8 cellular contexts compared by ENCODE assay signal in genomic region chr1:150213170-150214098, GRCh38. TPM values are rescaled to one million over a fixed set of nuclear protein-coding genes. Genes with fewer than 3 reads are reported as not detected.
A peak's percentile ranks its signal among the peaks of the same experiment; 100 is the strongest.
DNase-seq lines count a peak whose midpoint lies in the region; ATAC-seq and TF ChIP-seq lines count a peak whose summit lies in the region.

No MANE protein-coding gene starts in this region.

- no peaks in the 10 kb centered on the region for H3K9me3 Mint-ChIP-seq in activated CD4-positive, alpha-beta memory T cell treated with anti-CD3 and anti-CD28 coated beads, Interleukin-2, amount 10 ng/mL, durations not matched to agents 7 days and 5 days

- TF ChIP-seq POLR2A in lower leg skin (IDR thresholded peaks at IDR 0.05), result no peak

- ATAC-seq in GM18520 (IDR thresholded peaks at IDR 0.05; ENCODE audit: unreplicated experiment) (peak; percentile 79), HG03135 (IDR thresholded peaks at IDR 0.05; ENCODE audit: unreplicated experiment) (peak; percentile 95)

- intact Hi-C loops in lower leg skin (cut with DNase I; ENCODE audit: low total_unique reads), result no loop called here

- no peaks in the 10 kb centered on the region for H3K27me3 Mint-ChIP-seq in activated CD4-positive, alpha-beta memory T cell treated with anti-CD3 and anti-CD28 coated beads, Interleukin-2, amount 10 ng/mL, durations not matched to agents 7 days and 5 days

- CTCF ChIA-PET in activated CD4-positive, alpha-beta memory T cell treated with anti-CD3 and anti-CD28 coated beads, Interleukin-2, amount 10 ng/mL, durations not matched to agents 7 days and 5 days (lab: Charles Lee), result interaction anchor here (1.1 to 1.7 kb wide), 2 partner anchors 9 to 26 kb away, joined by 3 to 13 read pairs; no protein-coding TSS in a partner anchor

- peak overlapping the region; percentile 72 for H3K27ac ChIP-seq in 22Rv1

- no peak overlapping the region for H3K4me3 ChIP-seq in lower leg skin (ENCODE audit: low read depth, poor library complexity, severe bottlenecking)

- peaks cover 3% of the 10 kb centered on the region for H3K36me3 Mint-ChIP-seq in activated CD4-positive, alpha-beta memory T cell treated with anti-CD3 and anti-CD28 coated beads, Interleukin-2, amount 10 ng/mL, durations not matched to agents 7 days and 5 days (ENCODE audit: low read depth)

- peak; percentile 93 for DNase-seq in NCI-H526 treated with DMSO at 0.1 percent for 48 hours (lab: John Stamatoyannopoulos, UW)
- DNase-seq in activated CD4-positive, alpha-beta memory T cell treated with anti-CD3 and anti-CD28 coated beads, Interleukin-2, amount 10 ng/mL, durations not matched to agents 7 days and 5 days, result peak; percentile 95
- DNase-seq in ecto neural progenitor cell (ENCODE audit: low spot score), result peak; percentile 97
- DNase-seq in lower leg skin (ENCODE audit: low spot score in 2 of 2), result peak; percentile 95 to 99
- DNase-seq in stimulated activated CD4-positive, alpha-beta T cell treated with anti-CD3 and anti-CD28 coated beads, Interleukin-4, amount 100 ng/mL, for 48 hours (ENCODE audit: low read depth in 2 of 2), result peak; percentile 88 to 92

- POLR2A ChIA-PET in activated CD4-positive, alpha-beta memory T cell treated with anti-CD3 and anti-CD28 coated beads, Interleukin-2, amount 10 ng/mL, durations not matched to agents 7 days and 5 days (lab: Charles Lee), result interaction anchor here (0.7 to 3.3 kb wide), 13 partner anchors 11 to 370 kb away, joined by 3 to 31 read pairs (median 5); partner anchors contain the start of genes ANP32E and VPS45

- peaks cover 21% of the 10 kb centered on the region for H3K4me1 Mint-ChIP-seq in activated CD4-positive, alpha-beta memory T cell treated with anti-CD3 and anti-CD28 coated beads, Interleukin-2, amount 10 ng/mL, durations not matched to agents 7 days and 5 days

- 15 to 17% methylated on average over 38 of the region's 38 CpGs for WGBS in lower leg skin, 2 donors

- peak overlapping the region; percentile 78 for H3K4me3 Mint-ChIP-seq in activated CD4-positive, alpha-beta memory T cell treated with anti-CD3 and anti-CD28 coated beads, Interleukin-2, amount 10 ng/mL, durations not matched to agents 7 days and 5 days

- TF ChIP-seq CTCF in 22Rv1 (IDR thresholded peaks at IDR 0.05), result peak; percentile 34
- no peak for TF ChIP-seq CTCF in lower leg skin (IDR thresholded peaks at IDR 0.05)

- peak overlapping the region; percentile 93 for H3K27ac Mint-ChIP-seq in activated CD4-positive, alpha-beta memory T cell treated with anti-CD3 and anti-CD28 coated beads, Interleukin-2, amount 10 ng/mL, durations not matched to agents 7 days and 5 days

RNA-seq across cellular contexts. Expression of gene ANP32E, which starts 22.5 kb away (rescaled TPM):
- 100 to 1,000 TPM; 185 TPM for total RNA-seq in activated CD4-positive, alpha-beta memory T cell treated with anti-CD3 and anti-CD28 coated beads, Interleukin-2, amount 10 ng/mL, durations not matched to agents 7 days and 5 days
- total RNA-seq in lower leg skin, result 10 to 100 TPM; 12.3 to 14.2 (median 13.2) TPM

RNA-seq across cellular contexts. Expression of gene CA14, which starts 44.1 kb away (rescaled TPM):
- not detected for total RNA-seq in activated CD4-positive, alpha-beta memory T cell treated with anti-CD3 and anti-CD28 coated beads, Interleukin-2, amount 10 ng/mL, durations not matched to agents 7 days and 5 days
- total RNA-seq in lower leg skin, result 1 to 10 TPM in 1 of 4 donors, under 1 TPM in 3; 0.30 to 1.8 (median 0.51) TPM

RNA-seq across cellular contexts. Expression of gene APH1A, which starts 55.4 kb away (rescaled TPM):
- 100 to 1,000 TPM; 142 to 144 TPM for total RNA-seq in activated CD4-positive, alpha-beta memory T cell treated with anti-CD3 and anti-CD28 coated beads, Interleukin-2, amount 10 ng/mL, durations not matched to agents 7 days and 5 days
- 100 to 1,000 TPM; 113 to 139 (median 126) TPM for total RNA-seq in lower leg skin

RNA-seq across cellular contexts. Expression of gene C1orf54, which starts 59.2 kb away (rescaled TPM):
- total RNA-seq in activated CD4-positive, alpha-beta memory T cell treated with anti-CD3 and anti-CD28 coated beads, Interleukin-2, amount 10 ng/mL, durations not matched to agents 7 days and 5 days, result 1 to 10 TPM; 4.1 TPM
- total RNA-seq in lower leg skin, result 1 to 10 TPM in 2 of 4 donors, under 1 TPM in 1, not detected in 1; 0.46 to 3.4 (median 3.4) TPM

Comparison
In these comparisons a context has a peak if more than half of its experiments do, and no peak if none do; other contexts are left out.
1. RNA of gene ANP32E, which starts 22.5 kb away (total RNA-seq): 185 TPM in activated CD4-positive, alpha-beta memory T cell treated with anti-CD3 and anti-CD28 coated beads, Interleukin-2, amount 10 ng/mL, durations not matched to agents 7 days and 5 days; 12.3 to 14.2 TPM in lower leg skin; every median in the first group is over 10 times any median in the second.
2. Peak in every context shown above with its lines, with median percentiles within 50 percentile points of each other: DNase-seq.